Comparison of ENCODE assay signal across 8 cellular contexts in the genomic region with DNA sequence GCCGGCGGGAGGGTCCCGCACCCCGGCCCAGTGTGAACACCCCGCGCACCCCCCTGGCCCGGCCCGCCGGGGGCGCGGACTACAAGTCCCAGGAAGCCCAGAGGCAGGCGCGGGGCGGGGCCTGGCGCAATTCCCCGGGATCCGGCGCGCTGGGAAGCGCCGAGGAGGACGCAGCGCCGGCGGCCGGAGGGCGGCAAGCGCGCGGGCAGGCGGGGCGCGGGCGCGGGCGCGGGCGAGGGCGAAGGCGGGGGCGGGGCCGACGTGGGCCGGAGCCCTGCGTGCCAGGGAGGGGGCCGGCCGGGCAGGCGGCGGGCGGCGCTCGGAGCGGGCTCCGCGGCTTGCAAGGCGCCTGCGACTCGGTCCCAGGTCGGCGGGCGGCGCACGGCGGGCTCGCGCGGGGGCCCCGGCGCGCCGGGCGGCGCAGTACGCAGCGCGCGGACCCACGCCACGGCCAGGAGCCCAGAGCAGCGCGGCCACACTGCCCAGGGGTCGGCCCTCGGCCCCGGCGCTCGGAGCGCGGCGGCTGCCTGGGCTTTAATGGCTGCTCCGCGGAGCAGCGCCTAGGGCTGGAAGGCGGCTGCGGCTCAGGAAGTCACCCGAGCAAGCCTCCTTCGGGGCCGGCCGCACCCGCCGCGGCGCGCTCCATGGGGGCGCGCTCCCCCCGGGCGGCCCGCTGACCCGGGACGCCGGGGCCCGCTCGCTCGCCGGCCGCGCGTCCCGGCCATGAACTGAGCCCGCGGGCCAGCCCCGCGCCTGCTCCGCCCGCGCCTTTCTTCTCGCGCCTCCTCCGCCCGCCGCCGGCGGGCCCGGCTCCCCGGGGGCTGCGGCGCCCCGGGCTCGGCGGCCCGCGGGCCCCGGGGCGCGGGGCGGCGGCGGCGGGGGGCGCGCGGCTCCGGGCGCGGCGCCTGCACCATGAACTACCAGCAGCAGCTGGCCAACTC. TPM values are rescaled to one million over a fixed set of nuclear protein-coding genes. Genes with fewer than 3 reads are reported as not detected.
DNase-seq lines count a peak whose midpoint lies in the region; ATAC-seq and TF ChIP-seq lines count a peak whose summit lies in the region.

A gene (plus strand): TSS at position 269 of the 941 bp plus-strand sequence.

- no peaks in the 10 kb centered on the region for H3K9me3 ChIP-seq in prostate gland

- H3K9me3 Mint-ChIP-seq in brain: peaks cover 12 to 24% (median 20%) of the 10 kb centered on the region in 5 experiments

- under 1% methylated on average over 79 of the region's 156 CpGs for WGBS in prostate gland

- H3K4me1 Mint-ChIP-seq in brain: peaks cover 40% of the 10 kb centered on the region

- H3K27ac ChIP-seq in prostate gland: peak within 1 kb of the TSS; percentile 69 to 88

- DNase-seq in NCI-H1417 (lab: John Stamatoyannopoulos, UW) (peak; percentile 84 to 86 (median 86)), NCI-H1417 treated with DMSO at 0.1 percent for 48 hours (lab: John Stamatoyannopoulos, UW) (no peak), OCI-M1 (lab: John Stamatoyannopoulos, UW) (peak; percentile 74), hippocampal formation (lab: John Stamatoyannopoulos, UW) (peak; percentile 89), prostate gland (ENCODE audit: low spot score) (peak; percentile 88)

- peak; percentile 23 for TF ChIP-seq POLR2A in prostate gland (IDR thresholded peaks at IDR 0.05)

- peak within 1 kb of the TSS; percentile 63 to 92 (median 88) for H3K27ac Mint-ChIP-seq in brain

- H3K36me3 ChIP-seq in prostate gland: no peaks in the 10 kb centered on the region

- H3K27me3 Mint-ChIP-seq in brain: peaks cover 26% of the 10 kb centered on the region

- ATAC-seq in HG03520 (IDR thresholded peaks at IDR 0.05; ENCODE audit: unreplicated experiment) (peak; percentile 49), GM19023 (IDR thresholded peaks at IDR 0.05; ENCODE audit: unreplicated experiment) (no peak)

- peaks cover 5% of the 10 kb centered on the region for H3K36me3 Mint-ChIP-seq in brain

- H3K4me3 ChIP-seq in prostate gland: peak within 1 kb of the TSS; percentile 50 to 63

- no peak for TF ChIP-seq CTCF in brain (conservative IDR thresholded peaks at IDR 0.05)
- no peak for TF ChIP-seq CTCF in prostate gland (IDR thresholded peaks at IDR 0.05)

- intact Hi-C loops in prostate gland (cut with DNase I): loop anchor here (5.0 to 10.0 kb wide), 2 partner anchors 171 to 1593 kb away; a partner anchor contains a TSS

- H3K27me3 ChIP-seq in prostate gland (replicated peaks; ENCODE audit: insufficient read depth): no peaks in the 10 kb centered on the region

- H3K4me1 ChIP-seq in prostate gland (replicated peaks): peaks cover 2% of the 10 kb centered on the region

- H3K4me3 Mint-ChIP-seq in brain: peak within 1 kb of the TSS; percentile 89 to 98 (median 91)

RNA-seq across cellular contexts. Expression of the gene that starts here (rescaled TPM):
- polyA plus RNA-seq in brain (ENCODE audit: insufficient read depth, low read depth, low replicate concordance): 34.9 TPM
- 10 to 100 TPM; 16.1 to 40.1 TPM for total RNA-seq in prostate gland
